13 cellular contexts compared by ENCODE assay signal in genomic region chr22:29259253-29259899, GRCh38. TPM values are rescaled to one million over a fixed set of nuclear protein-coding genes. Genes with fewer than 3 reads are reported as not detected.
A peak's percentile ranks its signal among the peaks of the same experiment; 100 is the strongest.
DNase-seq lines count a peak whose midpoint lies in the region; ATAC-seq and TF ChIP-seq lines count a peak whose summit lies in the region.
"Had no signal": no experiment of that assay in that cellular context is flagged by ENCODE, and none has a peak within 500 bp of the region (broad histone marks: within the 10 kb centered on the region; RNA-seq: fewer than 3 reads in every experiment).

No MANE protein-coding gene starts in this region.

- H3K27ac ChIP-seq in upper lobe of right lung: no peak overlapping the region

- TF ChIP-seq CTCF in fibroblast of mammary gland (conservative IDR thresholded peaks at IDR 0.05; ENCODE audit: control insufficient read depth, insufficient read depth, low read depth, low read length): peak; percentile 3
- TF ChIP-seq CTCF in upper lobe of right lung (IDR thresholded peaks at IDR 0.05): no peak

- no peaks in the 10 kb centered on the region for H3K4me1 ChIP-seq in upper lobe of right lung

- H3K36me3 ChIP-seq in upper lobe of right lung: no peaks in the 10 kb centered on the region

- no peaks in the 10 kb centered on the region for H3K9me3 ChIP-seq in upper lobe of right lung

- ATAC-seq in upper lobe of right lung (no peak), HG03045 (IDR thresholded peaks at IDR 0.05; ENCODE audit: unreplicated experiment) (no peak)
- ATAC-seq: stimulated activated naive CD8-positive, alpha-beta T cell treated with anti-CD3 and anti-CD28 coated beads, Interleukin-15, Interleukin-2, amounts not matched to agents 100 U/mL and 50 U/mL, for 24 hours had no signal

- H3K27me3 ChIP-seq in upper lobe of right lung: no peaks in the 10 kb centered on the region
- H3K27me3 ChIP-seq: dorsolateral prefrontal cortex had no signal

- H3K4me3 ChIP-seq in fibroblast of mammary gland (ENCODE audit: control insufficient read depth, low read depth, low read length) (no peak overlapping the region), upper lobe of right lung (no peak overlapping the region)
- H3K4me3 ChIP-seq: dorsolateral prefrontal cortex had no signal

- in situ Hi-C loops in SK-MEL-5 (cut with HindIII; ENCODE audit: low pct_unique_long_range_greater_than_20kb, low sequenced_read_pairs): no loop called here

- peak; percentile 44 for DNase-seq in activated CD8-positive, alpha-beta memory T cell treated with anti-CD3 and anti-CD28 coated beads for 24 hours
- DNase-seq in activated CD8-positive, alpha-beta memory T cell treated with anti-CD3 and anti-CD28 coated beads, Interleukin-2, amount 50 U/mL, for 4 hours: no peak
- DNase-seq in SK-MEL-5 (ENCODE audit: low read depth, low spot score): peak; percentile 36
- DNase-seq in fibroblast of mammary gland (ENCODE audit: low read depth): no peak
- DNase-seq in HPDE6-E6E7 (ENCODE audit: extremely low spot score): no peak
- no peak for DNase-seq in cortex of kidney (lab: John Stamatoyannopoulos, UW)
- no peak for DNase-seq in upper lobe of right lung
- DNase-seq: amygdala; dorsolateral prefrontal cortex; NCI-H226; stimulated activated naive CD8-positive, alpha-beta T cell treated with anti-CD3 and anti-CD28 coated beads, Interleukin-15, Interleukin-2, amounts not matched to agents 100 U/mL and 50 U/mL, for 24 hours had no signal

- intact Hi-C loops in upper lobe of right lung (cut with DNase I): no loop called here

RNA-seq across cellular contexts. Expression of gene RHBDD3, which starts 8.4 kb away (rescaled TPM):
- 32.3 and 33.4 TPM in 2 replicates for total RNA-seq in SK-MEL-5 (2014; rRNA removed; shearing (Covaris generic))
- 53.0 and 55.2 TPM in 2 replicates for polyA plus RNA-seq in SK-MEL-5 (2015; cell fraction: cytosol; rRNA removed)
- polyA plus RNA-seq in SK-MEL-5 (2015; cell fraction: nucleus; rRNA removed): 118 and 143 TPM in 2 replicates
- 19.0 TPM for total RNA-seq in upper lobe of right lung

RNA-seq across cellular contexts. Expression of gene EWSR1, which starts 8.7 kb away (rescaled TPM):
- total RNA-seq in SK-MEL-5 (2014; rRNA removed; shearing (Covaris generic)): 211 and 226 TPM in 2 replicates
- 298 and 342 TPM in 2 replicates for polyA plus RNA-seq in SK-MEL-5 (2015; cell fraction: cytosol; rRNA removed)
- 1,231 and 1,371 TPM in 2 replicates for polyA plus RNA-seq in SK-MEL-5 (2015; cell fraction: nucleus; rRNA removed)
- total RNA-seq in upper lobe of right lung: 149 TPM

RNA-seq across cellular contexts. Expression of gene GAS2L1, which starts 47.1 kb away (rescaled TPM):
- total RNA-seq in SK-MEL-5 (2014; rRNA removed; shearing (Covaris generic)): 6.9 and 9.1 TPM in 2 replicates
- 53.3 and 56.5 TPM in 2 replicates for polyA plus RNA-seq in SK-MEL-5 (2015; cell fraction: cytosol; rRNA removed)
- 47.3 and 57.1 TPM in 2 replicates for polyA plus RNA-seq in SK-MEL-5 (2015; cell fraction: nucleus; rRNA removed)
- 27.2 TPM for total RNA-seq in upper lobe of right lung

RNA-seq across cellular contexts. Expression of gene EMID1, which starts 53.7 kb away (rescaled TPM):
- 3.4 and 3.7 TPM in 2 replicates for total RNA-seq in SK-MEL-5 (2014; rRNA removed; shearing (Covaris generic))
- 4.4 and 5.3 TPM in 2 replicates for polyA plus RNA-seq in SK-MEL-5 (2015; cell fraction: cytosol; rRNA removed)
- 4.3 and 10.9 TPM in 2 replicates for polyA plus RNA-seq in SK-MEL-5 (2015; cell fraction: nucleus; rRNA removed)
- total RNA-seq in upper lobe of right lung: 15.2 TPM
- total RNA-seq: activated T-helper 1 cell treated with anti-CD3 and anti-CD28 coated beads, Interleukin-12 subunit alpha, Interleukin-12 subunit beta, Interleukin-2, Interleukin-4 antibody, amounts not matched to agents 30 ng/mL and 10 ng/mL and 1 ng/mL, durations not matched to agents 14 hours and 24 hours and 36 hours had no signal

RNA-seq across cellular contexts. Expression of gene RASL10A, which starts 56.1 kb away (rescaled TPM):
- not detected in 2 replicates for total RNA-seq in SK-MEL-5 (2014; rRNA removed; shearing (Covaris generic))
- polyA plus RNA-seq in SK-MEL-5 (2015; cell fraction: cytosol; rRNA removed): 0.44 and 0.57 TPM in 2 replicates
- 4.1 and 6.8 TPM in 2 replicates for polyA plus RNA-seq in SK-MEL-5 (2015; cell fraction: nucleus; rRNA removed)
- total RNA-seq in upper lobe of right lung: 0.72 TPM

Comparison
In these comparisons a context has a peak if more than half of its experiments do, and no peak if none do; other contexts are left out.
1. DNase-seq: peak in activated CD8-positive, alpha-beta memory T cell treated with anti-CD3 and anti-CD28 coated beads for 24 hours (single experiment) and SK-MEL-5 (single experiment); none in activated CD8-positive, alpha-beta memory T cell treated with anti-CD3 and anti-CD28 coated beads, Interleukin-2, amount 50 U/mL, for 4 hours (single experiment), fibroblast of mammary gland (single experiment), HPDE6-E6E7 (single experiment), cortex of kidney (single experiment) and upper lobe of right lung (single experiment).